Comparison of ENCODE assay signal across 8 cellular contexts in genomic region chr7:17769918-17770317, GRCh38.
DNase-seq lines count a peak whose midpoint lies in the region; ATAC-seq, FAIRE-seq and TF ChIP-seq lines count a peak whose summit lies in the region.

No MANE protein-coding gene starts in this region.

- CTCF ChIA-PET in WTC11 (lab: Charles Lee): interaction anchor here (0.5 to 4.4 kb wide), 58 partner anchors 8 to 588 kb away, joined by 3 to 96 read pairs (median 4); no protein-coding TSS in a partner anchor

- TF ChIP-seq CTCF in AG09309 (IDR thresholded peaks at IDR 0.05; ENCODE audit: control insufficient read depth, insufficient read depth, low read depth, low read length, missing control alignments) (peak; percentile 82), WTC11 (IDR thresholded peaks at IDR 0.05) (peak; percentile 59)

- H3K4me3 ChIP-seq in AG09309 (ENCODE audit: control insufficient read depth, low read depth, low read length): no peak overlapping the region

- ATAC-seq in HG03108 (IDR thresholded peaks at IDR 0.05; ENCODE audit: unreplicated experiment): peak; percentile 70
- peak; percentile 86 for ATAC-seq in WTC11
- peak; percentile 87 to 88 for ATAC-seq in stimulated activated naive B cell treated with anti-CD40 and anti-IgM and Interleukin-4, amounts not matched to agents 10 μg/mL and 1 μg/mL and 100 μg/mL, for 72 hours (replicated peaks)

- FAIRE-seq in GM18507 (lab: Jason Lieb, UNC): peak; percentile 80

- H3K36me3 Mint-ChIP-seq in WTC11: no peaks in the 10 kb centered on the region
- peaks cover 8 to 19% of the 10 kb centered on the region in 2 donors for H3K36me3 Mint-ChIP-seq in stimulated activated naive B cell treated with anti-CD40 and anti-IgM and Interleukin-4, amounts not matched to agents 10 μg/mL and 1 μg/mL and 100 μg/mL, for 72 hours

- no peak overlapping the region for H3K27ac Mint-ChIP-seq in WTC11
- H3K27ac Mint-ChIP-seq in stimulated activated naive B cell treated with anti-CD40 and anti-IgM and Interleukin-4, amounts not matched to agents 10 μg/mL and 1 μg/mL and 100 μg/mL, for 72 hours: no peak overlapping the region

- H3K4me1 Mint-ChIP-seq in WTC11: peaks cover 47% of the 10 kb centered on the region
- peaks cover 10 to 13% of the 10 kb centered on the region in 2 donors for H3K4me1 Mint-ChIP-seq in stimulated activated naive B cell treated with anti-CD40 and anti-IgM and Interleukin-4, amounts not matched to agents 10 μg/mL and 1 μg/mL and 100 μg/mL, for 72 hours

- no peaks in the 10 kb centered on the region for H3K27me3 Mint-ChIP-seq in WTC11 (ENCODE audit: low read depth)
- no peaks in the 10 kb centered on the region for H3K27me3 Mint-ChIP-seq in stimulated activated naive B cell treated with anti-CD40 and anti-IgM and Interleukin-4, amounts not matched to agents 10 μg/mL and 1 μg/mL and 100 μg/mL, for 72 hours

- H3K4me3 Mint-ChIP-seq in WTC11: no peak overlapping the region
- no peak overlapping the region for H3K4me3 Mint-ChIP-seq in stimulated activated naive B cell treated with anti-CD40 and anti-IgM and Interleukin-4, amounts not matched to agents 10 μg/mL and 1 μg/mL and 100 μg/mL, for 72 hours

- peaks cover 15% of the 10 kb centered on the region for H3K9me3 Mint-ChIP-seq in WTC11
- H3K9me3 Mint-ChIP-seq in stimulated activated naive B cell treated with anti-CD40 and anti-IgM and Interleukin-4, amounts not matched to agents 10 μg/mL and 1 μg/mL and 100 μg/mL, for 72 hours: peaks cover 8 to 9% of the 10 kb centered on the region in 2 donors

- POLR2A ChIA-PET in WTC11 (lab: Charles Lee): interaction anchor here (0.6 to 1.2 kb wide), 2 partner anchors 61 to 83 kb away, joined by 3 to 6 read pairs; no protein-coding TSS in a partner anchor

- peak; percentile 23 for DNase-seq in AG09309 (ENCODE audit: low read depth)
- DNase-seq in GM18507 (ENCODE audit: extremely low spot score, insufficient read length, low read depth): peak; percentile 8
- peak; percentile 76 for DNase-seq in NCI-H2227 (lab: John Stamatoyannopoulos, UW; ENCODE audit: unreplicated experiment)
- peak; percentile 78 for DNase-seq in WTC11 (ENCODE audit: low spot score)
- peak; percentile 82 for DNase-seq in dermis blood vessel endothelial cell
- DNase-seq in lung microvascular endothelial cell (ENCODE audit: low read depth in 2 of 2): peak; percentile 73 to 83
- peak; percentile 29 for DNase-seq in stimulated activated naive B cell treated with anti-CD40 and anti-IgM and Interleukin-4, amounts not matched to agents 10 μg/mL and 1 μg/mL and 100 μg/mL, for 72 hours

TF ChIP-seq in WTC11, 78 proteins besides CTCF, POLR2A, EP300 and RAD21:
- TF ChIP-seq RELA (CRISPR knock-in tag; IDR thresholded peaks at IDR 0.05; ENCODE audit: borderline replicate concordance) (no peak), USF2 (CRISPR knock-in tag; IDR thresholded peaks at IDR 0.05) (no peak), NR3C1 (CRISPR knock-in tag; conservative IDR thresholded peaks at IDR 0.05; ENCODE audit: low read depth) (no peak), IRF2 (CRISPR knock-in tag; IDR thresholded peaks at IDR 0.05; ENCODE audit: borderline replicate concordance, low read depth) (no peak), ZNF416 (CRISPR knock-in tag; IDR thresholded peaks at IDR 0.05) (no peak), ZNF425 (CRISPR knock-in tag; conservative IDR thresholded peaks at IDR 0.05) (no peak), HMGXB4 (CRISPR knock-in tag; IDR thresholded peaks at IDR 0.05) (no peak), AFF4 (CRISPR knock-in tag; IDR thresholded peaks at IDR 0.05; ENCODE audit: borderline replicate concordance) (no peak), ZNF232 (CRISPR knock-in tag; IDR thresholded peaks at IDR 0.05) (no peak), FOXP4 (CRISPR knock-in tag; IDR thresholded peaks at IDR 0.05) (no peak), GABPB1 (CRISPR knock-in tag; IDR thresholded peaks at IDR 0.05) (no peak), ZBTB21 (CRISPR knock-in tag; IDR thresholded peaks at IDR 0.05; ENCODE audit: borderline replicate concordance) (no peak), MYBL2 (CRISPR knock-in tag; IDR thresholded peaks at IDR 0.05) (no peak), PRRX2 (CRISPR knock-in tag; IDR thresholded peaks at IDR 0.05) (no peak), TP53 (CRISPR knock-in tag; IDR thresholded peaks at IDR 0.05) (no peak)
TF ChIP-seq in WTC11: peak in this region for 0.

Comparison
In these comparisons a context has a peak if more than half of its experiments do, and no peak if none do; other contexts are left out.
1. DNase-seq: peak in every context shown above with its lines; median percentile 82 in dermis blood vessel endothelial cell; 78 in WTC11; 78 in lung microvascular endothelial cell; 76 in NCI-H2227; 29 in stimulated activated naive B cell treated with anti-CD40 and anti-IgM and Interleukin-4, amounts not matched to agents 10 μg/mL and 1 μg/mL and 100 μg/mL, for 72 hours; 23 in AG09309; 8 in GM18507.